In the genomic region with DNA sequence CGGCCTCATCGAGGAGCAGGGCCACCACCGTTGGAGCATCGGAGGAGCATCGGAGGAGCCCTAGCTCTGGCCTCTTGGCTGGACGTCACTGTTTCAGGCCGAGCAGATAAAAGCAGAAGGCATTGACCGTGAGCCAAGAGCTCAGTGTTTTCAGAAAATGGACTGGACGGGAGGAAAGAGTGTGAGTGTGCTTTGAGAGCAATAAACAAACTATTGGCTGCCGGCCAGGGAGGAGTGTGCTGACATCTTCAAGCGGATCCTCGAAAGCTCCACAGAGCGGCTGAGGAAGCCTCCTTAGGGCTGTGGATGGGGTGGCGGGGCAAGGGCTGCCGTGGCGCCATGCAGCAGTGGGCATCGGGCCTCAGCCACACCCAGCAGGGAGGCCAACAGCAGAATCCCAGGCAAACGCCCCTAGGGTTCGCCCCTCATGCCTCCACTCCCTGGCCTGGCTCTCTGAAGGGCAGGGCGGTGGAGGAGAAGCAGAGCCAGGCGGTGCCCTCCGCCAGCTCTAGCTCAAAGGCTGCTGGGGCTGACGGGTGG, we compare ENCODE assay signal across 11 cellular contexts. TPM values are rescaled to one million over a fixed set of nuclear protein-coding genes. Genes with fewer than 3 reads are reported as not detected.
A peak's percentile ranks its signal among the peaks of the same experiment; 100 is the strongest.
DNase-seq lines count a peak whose midpoint lies in the region; ATAC-seq and TF ChIP-seq lines count a peak whose summit lies in the region.
"Had no signal": no experiment of that assay in that cellular context is flagged by ENCODE, and none has a peak within 500 bp of the region (broad histone marks: within the 10 kb centered on the region; RNA-seq: fewer than 3 reads in every experiment).

No MANE protein-coding gene starts in this region.

- no peak overlapping the region for H2BK120ac ChIP-seq in mesendoderm (ENCODE audit: low read depth, low read length)

- H3K27me3 ChIP-seq in BLaER1 treated with 17β-estradiol and CSF1 and Interleukin-3, amounts not matched to agents 10 nM and 100 nM: no peaks in the 10 kb centered on the region
- H3K27me3 ChIP-seq in brain microvascular endothelial cell (replicated peaks) (no peaks in the 10 kb centered on the region), mesendoderm (ENCODE audit: insufficient read depth, low read length, poor library complexity) (no peaks in the 10 kb centered on the region)

- H3K4me3 ChIP-seq in BLaER1 treated with 17β-estradiol and CSF1 and Interleukin-3, amounts not matched to agents 10 nM and 100 nM: no peak overlapping the region
- H3K4me3 ChIP-seq in brain microvascular endothelial cell (ENCODE audit: low read depth, low read length): no peak overlapping the region
- H3K4me3 ChIP-seq in mesendoderm (ENCODE audit: low read length): no peak overlapping the region

- no peaks in the 10 kb centered on the region for H3K36me3 ChIP-seq in BLaER1 treated with 17β-estradiol and CSF1 and Interleukin-3, amounts not matched to agents 10 nM and 100 nM
- H3K36me3 ChIP-seq in brain microvascular endothelial cell (replicated peaks): no peaks in the 10 kb centered on the region
- no peaks in the 10 kb centered on the region for H3K36me3 ChIP-seq in mesendoderm (ENCODE audit: control insufficient read depth, insufficient read depth, low read length)

- H4K20me1 ChIP-seq in BLaER1 treated with 17β-estradiol and CSF1 and Interleukin-3, amounts not matched to agents 10 nM and 100 nM: no peaks in the 10 kb centered on the region

- H3K23ac ChIP-seq in mesendoderm (ENCODE audit: low read length): no peak overlapping the region

- H3K4me1 ChIP-seq in BLaER1 treated with 17β-estradiol and CSF1 and Interleukin-3, amounts not matched to agents 10 nM and 100 nM: peaks cover 21 to 61% (median 56%) of the 10 kb centered on the region in 10 experiments
- no peaks in the 10 kb centered on the region for H3K4me1 ChIP-seq in mesendoderm (ENCODE audit: control insufficient read depth, low read depth, low read length)

- TF ChIP-seq CTCF in brain microvascular endothelial cell (IDR thresholded peaks at IDR 0.05; ENCODE audit: low read depth, low read length, missing control alignments): no peak
- TF ChIP-seq CTCF in CD14-positive monocyte (IDR thresholded peaks at IDR 0.05): no peak
- no peak for TF ChIP-seq CTCF in GM20000 (IDR thresholded peaks at IDR 0.05; ENCODE audit: extremely low read depth, missing control alignments)

- peak overlapping the region in 10 of 11 experiments; percentile 58 to 80 (median 72); a peak in 19 of 22 replicates for H3K4me2 ChIP-seq in BLaER1 treated with 17β-estradiol and CSF1 and Interleukin-3, amounts not matched to agents 10 nM and 100 nM
- no peak overlapping the region for H3K4me2 ChIP-seq in mesendoderm (ENCODE audit: low read length)

- H3K9me3 Mint-ChIP-seq in CD14-positive monocyte: peaks cover 0 to 3% (median 0%) of the 10 kb centered on the region in 7 donors

- H3K18ac ChIP-seq in mesendoderm (ENCODE audit: low read length): no peak overlapping the region

- intact Hi-C loops in CD14-positive monocyte (cut with micrococcal nuclease): no loop called here

- no peak overlapping the region for H3K4me3 Mint-ChIP-seq in CD14-positive monocyte
- H3K4me3 Mint-ChIP-seq: activated CD4-positive, alpha-beta T cell treated with anti-CD3 and anti-CD28 coated beads, Interleukin-2, amount 10 ng/mL, durations not matched to agents 7 days and 5 days had no signal

- H2BK5ac ChIP-seq in mesendoderm (ENCODE audit: low read length): no peak overlapping the region

- no peak overlapping the region for H3K4ac ChIP-seq in mesendoderm (ENCODE audit: low read depth, low read length)

- H4K5ac ChIP-seq in mesendoderm (ENCODE audit: low read length): no peak overlapping the region

- no peak overlapping the region for H3K27ac Mint-ChIP-seq in CD14-positive monocyte

- peak overlapping the region in 8 of 11 experiments; percentile 28 to 64 (median 48); a peak in 14 of 22 replicates for H3K27ac ChIP-seq in BLaER1 treated with 17β-estradiol and CSF1 and Interleukin-3, amounts not matched to agents 10 nM and 100 nM
- H3K27ac ChIP-seq in brain microvascular endothelial cell: no peak overlapping the region
- no peak overlapping the region for H3K27ac ChIP-seq in mesendoderm (ENCODE audit: low read depth, low read length)

- H3K79me2 ChIP-seq in mesendoderm (ENCODE audit: control insufficient read depth, insufficient read depth, low read length): no peaks in the 10 kb centered on the region

- H3K36me3 Mint-ChIP-seq in CD14-positive monocyte: no peaks in the 10 kb centered on the region

- no peak overlapping the region for H4K8ac ChIP-seq in mesendoderm (ENCODE audit: low read depth, low read length)

- H3K4me1 Mint-ChIP-seq in CD14-positive monocyte: peaks cover 20% of the 10 kb centered on the region

- DNase-seq in NCI-H2196 (lab: John Stamatoyannopoulos, UW; ENCODE audit: unreplicated experiment) (peak; percentile 60), brain microvascular endothelial cell (peak; percentile 67), mesendoderm (no peak), CD14-positive monocyte (ENCODE audit: low spot score) (no peak), AG20443 (ENCODE audit: low spot score) (no peak), GM20000 (ENCODE audit: low spot score) (no peak)
- DNase-seq: activated CD4-positive, alpha-beta T cell treated with anti-CD3 and anti-CD28 coated beads, Interleukin-2, amount 10 ng/mL, durations not matched to agents 7 days and 5 days; kidney glomerular epithelial cell; NCI-H526 treated with DMSO at 0.1 percent for 48 hours had no signal

- H3K27me3 Mint-ChIP-seq in CD14-positive monocyte (ENCODE audit: low read depth in 3 of 3): peaks cover 1 to 7% (median 4%) of the 10 kb centered on the region in 3 donors

- no peak overlapping the region for H2BK15ac ChIP-seq in mesendoderm (replicated peaks; ENCODE audit: low read depth)

- H3K79me1 ChIP-seq in mesendoderm (ENCODE audit: low read length): no peaks in the 10 kb centered on the region

- in situ Hi-C loops in brain microvascular endothelial cell (cut with HindIII; ENCODE audit: low pct_ligation_motif_present, low sequenced_read_pairs): no loop called here

- H3K56ac ChIP-seq in mesendoderm (ENCODE audit: low read length): peak overlapping the region; percentile 25

- no CpG with 5 or more reads among the region's 23 CpGs for WGBS in mesendoderm (ENCODE audit: extremely low coverage, insufficient coverage, low lambda C conversion rate)

- H3K9me3 ChIP-seq in BLaER1 treated with 17β-estradiol and CSF1 and Interleukin-3, amounts not matched to agents 10 nM and 100 nM (replicated peaks in 1 of 11): peaks cover 0 to 26% (median 21%) of the 10 kb centered on the region in 11 experiments; a peak in 16 of 22 replicates

- H3K9ac ChIP-seq in BLaER1 treated with 17β-estradiol and CSF1 and Interleukin-3, amounts not matched to agents 10 nM and 100 nM: 0 out of 22 replicates have a peak overlapping the region, but pooled peaks of 1 of the 11 experiments have one; percentile 9
- no peak overlapping the region for H3K9ac ChIP-seq in mesendoderm (ENCODE audit: low read length)

- ATAC-seq in HG03175 (IDR thresholded peaks at IDR 0.05; ENCODE audit: unreplicated experiment): no peak

- H2AK5ac ChIP-seq in mesendoderm (ENCODE audit: low read length): no peak overlapping the region

RNA-seq across cellular contexts. Expression of a gene that starts 41.8 kb away (rescaled TPM):
- 6.1 TPM for polyA plus RNA-seq in mesendoderm (2013, experiment 1 of 2)
- polyA plus RNA-seq in mesendoderm (2013, experiment 2 of 2): 6.2 TPM
- polyA plus RNA-seq in CD14-positive monocyte: 1 to 10 TPM; 2.4 to 3.5 TPM

Comparison
In these comparisons a context has a peak if more than half of its experiments do, and no peak if none do; other contexts are left out.
1. H3K27ac ChIP-seq: peak in BLaER1 treated with 17β-estradiol and CSF1 and Interleukin-3, amounts not matched to agents 10 nM and 100 nM (8 of 11); none in brain microvascular endothelial cell (single experiment) and mesendoderm (single experiment).
2. DNase-seq: peak in NCI-H2196 (single experiment) and brain microvascular endothelial cell (single experiment); none in mesendoderm (single experiment), CD14-positive monocyte (single experiment), AG20443 (single experiment) and GM20000 (single experiment).